24 cellular contexts compared by ENCODE assay signal in the genomic region with DNA sequence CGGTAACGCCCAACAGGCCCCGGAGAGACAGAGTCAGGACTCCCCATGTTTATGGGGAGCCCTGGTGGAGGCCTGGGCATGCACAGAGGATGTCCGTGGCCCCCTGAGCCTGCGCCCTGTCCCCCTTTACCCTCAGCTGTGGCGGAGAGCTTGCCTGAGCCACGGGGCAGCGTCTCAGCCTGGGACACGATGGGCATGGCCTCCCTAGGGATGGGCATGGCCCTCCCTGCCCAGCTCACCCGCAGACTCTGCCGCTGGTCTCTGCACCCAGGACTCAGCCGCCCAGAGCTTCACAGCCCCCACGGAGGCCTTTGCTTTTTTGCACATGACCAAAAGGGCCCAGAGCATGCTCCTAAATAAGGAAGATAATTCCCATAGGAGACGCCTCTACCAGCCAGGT.
"Had no signal": no experiment of that assay in that cellular context is flagged by ENCODE, and none has a peak within 500 bp of the region (broad histone marks: within the 10 kb centered on the region; RNA-seq: fewer than 3 reads in every experiment).

No MANE protein-coding gene starts in this region.

- ATAC-seq: foreskin keratinocyte, gastroesophageal sphincter, left colon, left lobe of liver, lower lobe of right lung, mucosa of descending colon had no signal

- H3K27ac ChIP-seq: colonic mucosa, esophagus muscularis mucosa, foreskin keratinocyte, gastroesophageal sphincter, heart right ventricle, left ventricle myocardium inferior, lower lobe of right lung had no signal

- H3K4me1 Mint-ChIP-seq: mesothelial cell of epicardium had no signal

- H3K27ac Mint-ChIP-seq: dendritic cell treated with granulocyte-macrophage colony-stimulating factor and Interleukin-4, amounts not matched to agents 40 ng/mL and 50 ng/mL, for 4 days; mesothelial cell of epicardium had no signal

- FAIRE-seq: endothelial cell of umbilical vein, frontal cortex, islet of Langerhans, keratinocyte had no signal

- H3K4me1 ChIP-seq: colonic mucosa, esophagus muscularis mucosa, foreskin keratinocyte, gastroesophageal sphincter, heart right ventricle, left ventricle myocardium inferior, lower lobe of right lung had no signal

- H3K36me3 ChIP-seq: colonic mucosa, esophagus muscularis mucosa, gastroesophageal sphincter, heart right ventricle, left ventricle myocardium inferior, lower lobe of right lung had no signal

- H3K9me3 ChIP-seq: colonic mucosa had no signal

- H3K4me3 Mint-ChIP-seq: dendritic cell treated with granulocyte-macrophage colony-stimulating factor and Interleukin-4, amounts not matched to agents 40 ng/mL and 50 ng/mL, for 4 days; mesothelial cell of epicardium had no signal

- DNase-seq: cerebellar nuclear complex; colonic mucosa; cortex of kidney; effector memory CD4-positive, alpha-beta T cell; foreskin keratinocyte; glutamatergic neuron; head of caudate nucleus; heart right ventricle; hippocampal formation; kidney glomerular epithelial cell; left colon; left ventricle myocardium inferior; lower lobe of right lung; mesenchymal stem cell; mucosa of descending colon had no signal

- H3K4me3 ChIP-seq: colonic mucosa, esophagus muscularis mucosa, gastroesophageal sphincter, heart right ventricle, left ventricle myocardium inferior, lower lobe of right lung, mucosa of descending colon had no signal

- H3K27me3 Mint-ChIP-seq: dendritic cell treated with granulocyte-macrophage colony-stimulating factor and Interleukin-4, amounts not matched to agents 40 ng/mL and 50 ng/mL, for 4 days had no signal

- H3K27me3 ChIP-seq: colonic mucosa, esophagus muscularis mucosa, foreskin keratinocyte, gastroesophageal sphincter, heart right ventricle had no signal
